Comparison of ENCODE assay signal across 1 cellular context in genomic region chr9:97638666-97639065, GRCh38.
TF ChIP-seq lines count a peak whose summit lies in the region.

No MANE protein-coding gene starts in this region.

TF ChIP-seq in SK-N-SH treated with all-trans-retinoic acid at 6 μM for 48 hours, 23 proteins besides CTCF, POLR2A, EP300 and RAD21 (continued from another document):
- TF ChIP-seq, protein P1, sequence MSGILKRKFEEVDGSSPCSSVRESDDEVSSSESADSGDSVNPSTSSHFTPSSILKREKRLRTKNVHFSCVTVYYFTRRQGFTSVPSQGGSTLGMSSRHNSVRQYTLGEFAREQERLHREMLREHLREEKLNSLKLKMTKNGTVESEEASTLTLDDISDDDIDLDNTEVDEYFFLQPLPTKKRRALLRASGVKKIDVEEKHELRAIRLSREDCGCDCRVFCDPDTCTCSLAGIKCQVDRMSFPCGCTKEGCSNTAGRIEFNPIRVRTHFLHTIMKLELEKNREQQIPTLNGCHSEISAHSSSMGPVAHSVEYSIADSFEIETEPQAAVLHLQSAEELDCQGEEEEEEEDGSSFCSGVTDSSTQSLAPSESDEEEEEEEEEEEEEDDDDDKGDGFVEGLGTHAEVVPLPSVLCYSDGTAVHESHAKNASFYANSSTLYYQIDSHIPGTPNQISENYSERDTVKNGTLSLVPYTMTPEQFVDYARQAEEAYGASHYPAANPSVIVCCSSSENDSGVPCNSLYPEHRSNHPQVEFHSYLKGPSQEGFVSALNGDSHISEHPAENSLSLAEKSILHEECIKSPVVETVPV (CRISPR knock-in tag; IDR thresholded peaks at IDR 0.05) = no peak
- TF ChIP-seq ZC3H10 (CRISPR knock-in tag; IDR thresholded peaks at IDR 0.05) (no peak), ESRRG (CRISPR knock-in tag; IDR thresholded peaks at IDR 0.05) (no peak), ISL1 (CRISPR knock-in tag; IDR thresholded peaks at IDR 0.05) (no peak), ZNF8 (CRISPR knock-in tag; IDR thresholded peaks at IDR 0.05) (no peak), ZFP3 (CRISPR knock-in tag; IDR thresholded peaks at IDR 0.05) (no peak), SNAI2 (CRISPR knock-in tag; IDR thresholded peaks at IDR 0.05) (no peak), PATZ1 (CRISPR knock-in tag; IDR thresholded peaks at IDR 0.05; ENCODE audit: borderline replicate concordance) (no peak), PPARA (CRISPR knock-in tag; IDR thresholded peaks at IDR 0.05; ENCODE audit: borderline replicate concordance) (no peak)
TF ChIP-seq in SK-N-SH treated with all-trans-retinoic acid at 6 μM for 48 hours: peak in this region for 0.
